ENCODE assay signal across 17 cellular contexts in the genomic region with DNA sequence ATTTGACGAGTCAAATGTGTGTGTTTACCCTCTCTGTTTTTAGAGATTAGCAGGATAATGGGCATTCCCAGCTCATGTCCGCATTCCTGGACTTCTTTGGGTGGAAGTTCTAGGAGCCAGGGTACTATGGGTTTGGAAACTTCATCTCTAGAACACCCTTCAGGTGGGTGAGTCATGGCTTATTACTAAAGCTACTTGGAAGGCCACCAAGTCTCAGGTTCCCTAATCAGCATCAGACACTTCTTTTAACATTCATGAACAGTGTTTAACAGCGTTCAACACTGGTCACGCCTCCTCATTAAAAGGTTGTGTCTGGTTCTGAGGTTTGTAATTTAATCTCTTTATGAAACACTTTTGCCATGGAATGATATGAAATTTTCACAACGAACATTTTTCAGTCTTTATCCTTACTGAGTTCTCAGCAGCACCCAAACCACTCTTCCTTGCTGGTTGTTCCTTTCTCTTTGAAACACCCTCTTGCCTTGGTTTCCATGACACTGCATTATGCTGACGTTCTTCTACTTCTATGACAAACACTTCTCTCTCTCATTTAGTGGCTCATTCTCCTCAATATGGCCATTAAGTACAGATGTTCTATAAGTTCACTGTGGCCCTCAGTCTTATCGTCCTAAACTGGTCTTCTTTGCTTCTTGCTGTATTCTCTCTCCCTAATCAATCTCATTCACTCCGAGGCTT. TPM values are rescaled to one million over a fixed set of nuclear protein-coding genes. Genes with fewer than 3 reads are reported as not detected.
DNase-seq lines count a peak whose midpoint lies in the region; ATAC-seq and TF ChIP-seq lines count a peak whose summit lies in the region.
"Had no signal": no experiment of that assay in that cellular context is flagged by ENCODE, and none has a peak within 500 bp of the region (broad histone marks: within the 10 kb centered on the region; RNA-seq: fewer than 3 reads in every experiment).

No MANE protein-coding gene starts in this region.

- no peaks in the 10 kb centered on the region for H3K36me3 Mint-ChIP-seq in neural progenitor cell
- H3K36me3 Mint-ChIP-seq: CD8-positive, alpha-beta memory T cell had no signal

- H3K27me3 ChIP-seq in left lung: no peaks in the 10 kb centered on the region
- no peaks in the 10 kb centered on the region for H3K27me3 ChIP-seq in neural progenitor cell

- H3K9ac ChIP-seq in neural progenitor cell: no peak overlapping the region

- intact Hi-C loops in left lung (cut with DNase I) (no loop called here), posterior cingulate gyrus (cut with DNase I) (no loop called here)

- ATAC-seq in left lung: peak; percentile 91
- ATAC-seq: sciatic nerve, T-helper 17 cell had no signal

- H3K4me3 ChIP-seq in left lung: no peak overlapping the region
- H3K4me3 ChIP-seq in neural progenitor cell: no peak overlapping the region

- TF ChIP-seq CTCF in RWPE1 (conservative IDR thresholded peaks at IDR 0.05; ENCODE audit: low read depth) (no peak), left lung (IDR thresholded peaks at IDR 0.05) (no peak), neural progenitor cell (IDR thresholded peaks at IDR 0.05) (no peak)

- H4K20me1 ChIP-seq in neural progenitor cell (ENCODE audit: low read depth): no peaks in the 10 kb centered on the region

- DNase-seq in EL (peak; percentile 5), HT-29 (ENCODE audit: low spot score) (peak; percentile 2), RWPE1 (ENCODE audit: low spot score) (peak; percentile 83), left lung (no peak), posterior cingulate gyrus (no peak), NCI-H446 treated with DMSO at 0.1 percent for 48 hours (lab: John Stamatoyannopoulos, UW) (no peak), neural progenitor cell (ENCODE audit: low spot score) (no peak)
- DNase-seq: activated B cell treated with CpG ODN at 0.5 μM for 24 hours; activated naive CD8-positive, alpha-beta T cell treated with anti-CD3 and anti-CD28 coated beads, Interleukin-2, amount 10 ng/mL, durations not matched to agents 7 days and 5 days; CD8-positive, alpha-beta memory T cell; dermis blood vessel endothelial cell; erythroblast; H9; occipital lobe; T-helper 17 cell had no signal

- H3F3A ChIP-seq in neural progenitor cell (ENCODE audit: low read depth): no peaks in the 10 kb centered on the region

- no peak overlapping the region for H3K4me3 Mint-ChIP-seq in neural progenitor cell
- H3K4me3 Mint-ChIP-seq: activated B cell treated with CpG ODN at 0.5 μM for 24 hours; activated naive CD8-positive, alpha-beta T cell treated with anti-CD3 and anti-CD28 coated beads, Interleukin-2, amount 10 ng/mL, durations not matched to agents 7 days and 5 days; CD8-positive, alpha-beta memory T cell; H9; stimulated activated naive CD8-positive, alpha-beta T cell treated with anti-CD3 and anti-CD28 coated beads, Interleukin-15, Interleukin-2, amounts not matched to agents 100 ng/mL and 50 ng/mL, for 24 hours; T-helper 17 cell had no signal

- H3K79me2 ChIP-seq in neural progenitor cell (ENCODE audit: low read depth): no peaks in the 10 kb centered on the region

- no peak overlapping the region for H3K27ac Mint-ChIP-seq in neural progenitor cell
- H3K27ac Mint-ChIP-seq: activated B cell treated with CpG ODN at 0.5 μM for 24 hours; activated naive CD8-positive, alpha-beta T cell treated with anti-CD3 and anti-CD28 coated beads, Interleukin-2, amount 10 ng/mL, durations not matched to agents 7 days and 5 days; CD8-positive, alpha-beta memory T cell; H9; stimulated activated naive CD8-positive, alpha-beta T cell treated with anti-CD3 and anti-CD28 coated beads, Interleukin-15, Interleukin-2, amounts not matched to agents 100 ng/mL and 50 ng/mL, for 24 hours; T-helper 17 cell had no signal

- CTCF ChIA-PET in RWPE1 (lab: Yijun Ruan, JAX): interaction anchor here (0.6 kb wide), 2 partner anchors 220 to 630 kb away, joined by 3 to 5 read pairs; no protein-coding TSS in a partner anchor

- no peak overlapping the region for H3K4me2 ChIP-seq in neural progenitor cell

- no peak overlapping the region for H2AFZ ChIP-seq in neural progenitor cell (replicated peaks)

- POLR2A ChIA-PET in RWPE1 (lab: Yijun Ruan, JAX; ENCODE audit: low non-redundant PET): no interaction called here

- no peaks in the 10 kb centered on the region for H3K27me3 Mint-ChIP-seq in neural progenitor cell (ENCODE audit: insufficient read depth, low read depth)
- H3K27me3 Mint-ChIP-seq: activated B cell treated with CpG ODN at 0.5 μM for 24 hours; activated naive CD8-positive, alpha-beta T cell treated with anti-CD3 and anti-CD28 coated beads, Interleukin-2, amount 10 ng/mL, durations not matched to agents 7 days and 5 days; CD8-positive, alpha-beta memory T cell; stimulated activated naive CD8-positive, alpha-beta T cell treated with anti-CD3 and anti-CD28 coated beads, Interleukin-15, Interleukin-2, amounts not matched to agents 100 ng/mL and 50 ng/mL, for 24 hours; T-helper 17 cell had no signal

- no peaks in the 10 kb centered on the region for H3K9me3 ChIP-seq in left lung
- no peaks in the 10 kb centered on the region for H3K9me3 ChIP-seq in neural progenitor cell (ENCODE audit: low read depth)

- H3K4me1 Mint-ChIP-seq in neural progenitor cell: no peaks in the 10 kb centered on the region
- H3K4me1 Mint-ChIP-seq: activated B cell treated with CpG ODN at 0.5 μM for 24 hours, H9 had no signal

- H3K36me3 ChIP-seq in left lung: no peaks in the 10 kb centered on the region
- H3K36me3 ChIP-seq in neural progenitor cell: no peaks in the 10 kb centered on the region

- H3K27ac ChIP-seq in RWPE1: peak overlapping the region; percentile 55
- no peak overlapping the region for H3K27ac ChIP-seq in left lung
- H3K27ac ChIP-seq in neural progenitor cell: no peak overlapping the region

- peaks cover 2% of the 10 kb centered on the region for H3K9me3 Mint-ChIP-seq in neural progenitor cell
- H3K9me3 Mint-ChIP-seq: activated B cell treated with CpG ODN at 0.5 μM for 24 hours; CD8-positive, alpha-beta memory T cell; H9; stimulated activated naive CD8-positive, alpha-beta T cell treated with anti-CD3 and anti-CD28 coated beads, Interleukin-15, Interleukin-2, amounts not matched to agents 100 ng/mL and 50 ng/mL, for 24 hours had no signal

- H3K4me1 ChIP-seq in left lung (no peaks in the 10 kb centered on the region), neural progenitor cell (no peaks in the 10 kb centered on the region)

RNA-seq across cellular contexts. Expression of a gene that starts 49.3 kb away (rescaled TPM):
- total RNA-seq in HT-29 (2014; rRNA removed; shearing (Covaris generic)): 69.4 and 84.8 TPM in 2 replicates
- total RNA-seq in left lung: 10 to 100 TPM; 80.1 to 90.2 TPM
- total RNA-seq in neural progenitor cell (ENCODE audit: low replicate concordance): 149 and 178 TPM in 2 replicates

Comparison
In these comparisons a context has a peak if more than half of its experiments do, and no peak if none do; other contexts are left out.
1. DNase-seq: peak in EL (single experiment), HT-29 (single experiment) and RWPE1 (single experiment); none in left lung (0 of 2), posterior cingulate gyrus (0 of 10), NCI-H446 treated with DMSO at 0.1 percent for 48 hours (single experiment) and neural progenitor cell (single experiment).